Comparison of ENCODE assay signal across 20 cellular contexts in the genomic region with DNA sequence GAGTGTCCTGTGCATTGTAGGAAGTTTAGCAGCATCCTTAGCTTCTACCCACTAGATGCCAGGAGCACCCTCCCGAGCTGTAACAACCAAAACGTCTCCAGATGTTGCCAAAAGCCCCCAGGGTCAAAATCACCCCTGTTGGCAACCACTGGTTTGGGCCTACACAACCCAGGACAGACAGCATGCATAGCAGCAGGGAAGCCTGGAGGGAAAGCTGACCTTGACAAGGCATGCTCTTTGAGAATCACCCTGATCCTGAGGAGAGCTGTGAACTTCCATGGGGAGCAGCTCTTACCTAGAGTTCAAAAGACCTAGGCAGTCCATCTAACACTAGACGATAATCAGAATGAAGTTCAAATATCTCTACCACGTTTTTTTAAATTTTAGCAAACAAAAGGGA. TPM values are rescaled to one million over a fixed set of nuclear protein-coding genes. Genes with fewer than 3 reads are reported as not detected.
"Had no signal": no experiment of that assay in that cellular context is flagged by ENCODE, and none has a peak within 500 bp of the region (broad histone marks: within the 10 kb centered on the region; RNA-seq: fewer than 3 reads in every experiment).

No MANE protein-coding gene starts in this region.

- FAIRE-seq: colon, islet of Langerhans had no signal

- DNase-seq: activated CD4-positive, alpha-beta T cell treated with anti-CD3 and anti-CD28 coated beads, Interleukin-2, amount 10 ng/mL, durations not matched to agents 7 days and 5 days; activated CD8-positive, alpha-beta memory T cell treated with anti-CD3 and anti-CD28 coated beads, Interleukin-2, amount 50 U/mL, for 4 hours; activated gamma-delta T cell treated with Interleukin-2 at 50 U/mL for 16 hours; activated naive CD8-positive, alpha-beta T cell treated with anti-CD3 and anti-CD28 coated beads, Interleukin-2, amount 10 ng/mL, durations not matched to agents 7 days and 5 days; body of pancreas; dorsolateral prefrontal cortex; endodermal cell; foreskin fibroblast; left cardiac atrium; retina; spleen; stimulated activated CD4-positive, alpha-beta T cell treated with anti-CD3 and anti-CD28 coated beads, Interleukin-4, amount 100 ng/mL, for 4 hours; stimulated activated naive B cell treated with anti-CD40 and anti-IgM and Interleukin-4, amounts not matched to agents 10 μg/mL and 1 μg/mL and 100 μg/mL, for 72 hours; T-helper 1 cell; T1000; upper lobe of right lung had no signal

- H3K9me3 Mint-ChIP-seq: activated CD4-positive, alpha-beta T cell treated with anti-CD3 and anti-CD28 coated beads, Interleukin-2, amount 10 ng/mL, durations not matched to agents 7 days and 5 days; activated naive CD8-positive, alpha-beta T cell treated with anti-CD3 and anti-CD28 coated beads, Interleukin-2, amount 10 ng/mL, durations not matched to agents 7 days and 5 days; endodermal cell; neural crest cell; stimulated activated naive B cell treated with anti-CD40 and anti-IgM and Interleukin-4, amounts not matched to agents 10 μg/mL and 1 μg/mL and 100 μg/mL, for 72 hours had no signal

- H3K4me1 Mint-ChIP-seq: endodermal cell, neural crest cell had no signal

- H3K27ac Mint-ChIP-seq: activated CD4-positive, alpha-beta T cell treated with anti-CD3 and anti-CD28 coated beads, Interleukin-2, amount 10 ng/mL, durations not matched to agents 7 days and 5 days; activated naive CD8-positive, alpha-beta T cell treated with anti-CD3 and anti-CD28 coated beads, Interleukin-2, amount 10 ng/mL, durations not matched to agents 7 days and 5 days; endodermal cell; stimulated activated naive B cell treated with anti-CD40 and anti-IgM and Interleukin-4, amounts not matched to agents 10 μg/mL and 1 μg/mL and 100 μg/mL, for 72 hours had no signal

- H3K4me3 Mint-ChIP-seq: activated CD4-positive, alpha-beta T cell treated with anti-CD3 and anti-CD28 coated beads, Interleukin-2, amount 10 ng/mL, durations not matched to agents 7 days and 5 days; activated naive CD8-positive, alpha-beta T cell treated with anti-CD3 and anti-CD28 coated beads, Interleukin-2, amount 10 ng/mL, durations not matched to agents 7 days and 5 days; endodermal cell; neural crest cell; stimulated activated naive B cell treated with anti-CD40 and anti-IgM and Interleukin-4, amounts not matched to agents 10 μg/mL and 1 μg/mL and 100 μg/mL, for 72 hours had no signal

- H3K27me3 Mint-ChIP-seq: activated CD4-positive, alpha-beta T cell treated with anti-CD3 and anti-CD28 coated beads, Interleukin-2, amount 10 ng/mL, durations not matched to agents 7 days and 5 days; activated naive CD8-positive, alpha-beta T cell treated with anti-CD3 and anti-CD28 coated beads, Interleukin-2, amount 10 ng/mL, durations not matched to agents 7 days and 5 days; stimulated activated naive B cell treated with anti-CD40 and anti-IgM and Interleukin-4, amounts not matched to agents 10 μg/mL and 1 μg/mL and 100 μg/mL, for 72 hours had no signal

- ATAC-seq: body of pancreas; left cardiac atrium; stimulated activated naive B cell treated with anti-CD40 and anti-IgM and Interleukin-4, amounts not matched to agents 10 μg/mL and 1 μg/mL and 100 μg/mL, for 72 hours; upper lobe of right lung had no signal

RNA-seq across cellular contexts. Expression of gene SKAP1, which starts 9.2 kb away (rescaled TPM):
- total RNA-seq: cardiac septum had no signal
